1 cellular context compared by ENCODE assay signal in genomic region chr2:25878361-25879132, GRCh38.
TF ChIP-seq lines count a peak whose summit lies in the region.

ASXL2 (minus strand) TSS chr2:25878487; CDS start chr2:25878222, 265 bp downstream.

TF ChIP-seq in SK-N-SH, 30 proteins besides CTCF, POLR2A, EP300 and RAD21 (continued from another document):
- TF ChIP-seq, protein P1, sequence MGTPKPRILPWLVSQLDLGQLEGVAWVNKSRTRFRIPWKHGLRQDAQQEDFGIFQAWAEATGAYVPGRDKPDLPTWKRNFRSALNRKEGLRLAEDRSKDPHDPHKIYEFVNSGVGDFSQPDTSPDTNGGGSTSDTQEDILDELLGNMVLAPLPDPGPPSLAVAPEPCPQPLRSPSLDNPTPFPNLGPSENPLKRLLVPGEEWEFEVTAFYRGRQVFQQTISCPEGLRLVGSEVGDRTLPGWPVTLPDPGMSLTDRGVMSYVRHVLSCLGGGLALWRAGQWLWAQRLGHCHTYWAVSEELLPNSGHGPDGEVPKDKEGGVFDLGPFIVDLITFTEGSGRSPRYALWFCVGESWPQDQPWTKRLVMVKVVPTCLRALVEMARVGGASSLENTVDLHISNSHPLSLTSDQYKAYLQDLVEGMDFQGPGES (IDR thresholded peaks at IDR 0.05; ENCODE audit: low read depth, low read length) = no peak
- no peak for TF ChIP-seq TCF12 (IDR thresholded peaks at IDR 0.05)
- peak; percentile 98 for TF ChIP-seq NRF1 (IDR thresholded peaks at IDR 0.05; ENCODE audit: low read depth, low read length)
- peak; percentile 85 for TF ChIP-seq MAX (IDR thresholded peaks at IDR 0.05; ENCODE audit: low read depth)
- TF ChIP-seq SMC3 (IDR thresholded peaks at IDR 0.05; ENCODE audit: low read depth, low read length) = 0 out of 2 replicates have a peak, but pooled peaks have one; percentile 8
